15 cellular contexts compared by ENCODE assay signal in genomic region chr4:37684154-37684553, GRCh38. TPM values are rescaled to one million over a fixed set of nuclear protein-coding genes. Genes with fewer than 3 reads are reported as not detected.
DNase-seq lines count a peak whose midpoint lies in the region; ATAC-seq and TF ChIP-seq lines count a peak whose summit lies in the region.
"Had no signal": no experiment of that assay in that cellular context is flagged by ENCODE, and none has a peak within 500 bp of the region (broad histone marks: within the 10 kb centered on the region; RNA-seq: fewer than 3 reads in every experiment).

No MANE protein-coding gene starts in this region.

- H3K36me3 Mint-ChIP-seq in activated CD4-positive, alpha-beta T cell treated with anti-CD3 and anti-CD28 coated beads, Interleukin-2, amount 10 ng/mL, durations not matched to agents 7 days and 5 days (ENCODE audit: low read depth) = peaks cover 34% of the 10 kb centered on the region
- H3K36me3 Mint-ChIP-seq in effector memory CD8-positive, alpha-beta T cell (ENCODE audit: insufficient read depth) = peaks cover 40% of the 10 kb centered on the region

- ATAC-seq in effector memory CD8-positive, alpha-beta T cell (replicated peaks) = no peak
- ATAC-seq in GM21526 (IDR thresholded peaks at IDR 0.05; ENCODE audit: low FRiP score, unreplicated experiment) = no peak
- ATAC-seq in GM18873 (IDR thresholded peaks at IDR 0.05; ENCODE audit: low FRiP score, unreplicated experiment) = no peak
- no peak for ATAC-seq in GM21825 (IDR thresholded peaks at IDR 0.05; ENCODE audit: unreplicated experiment)

- H3K79me2 ChIP-seq in OCI-LY1 (ENCODE audit: insufficient read depth, low read length) = peaks cover 40% of the 10 kb centered on the region

- H3K9ac ChIP-seq in OCI-LY1 (ENCODE audit: low read length) = peak overlapping the region; percentile 79; the same call in 1 of the 2 replicates
- no peak overlapping the region for H3K9ac ChIP-seq in skeletal muscle satellite cell (ENCODE audit: low read depth, low read length)

- H3K4me3 ChIP-seq in OCI-LY1 (ENCODE audit: low read depth, low read length, poor library complexity, severe bottlenecking) = peak overlapping the region; percentile 79
- H3K4me3 ChIP-seq in skeletal muscle satellite cell (ENCODE audit: low read length) = no peak overlapping the region

- H3K4me3 Mint-ChIP-seq in activated CD4-positive, alpha-beta T cell treated with anti-CD3 and anti-CD28 coated beads, Interleukin-2, amount 10 ng/mL, durations not matched to agents 7 days and 5 days = peak overlapping the region; percentile 96
- H3K4me3 Mint-ChIP-seq in effector memory CD8-positive, alpha-beta T cell = peak overlapping the region; percentile 81 to 97

- no peaks in the 10 kb centered on the region for H3F3A ChIP-seq in OCI-LY1 (ENCODE audit: insufficient read depth, low read length)

- peak overlapping the region; percentile 98 for H3K27ac Mint-ChIP-seq in activated CD4-positive, alpha-beta T cell treated with anti-CD3 and anti-CD28 coated beads, Interleukin-2, amount 10 ng/mL, durations not matched to agents 7 days and 5 days
- peak overlapping the region; percentile 97 to 98 for H3K27ac Mint-ChIP-seq in effector memory CD8-positive, alpha-beta T cell

- H3K9me3 Mint-ChIP-seq in activated CD4-positive, alpha-beta T cell treated with anti-CD3 and anti-CD28 coated beads, Interleukin-2, amount 10 ng/mL, durations not matched to agents 7 days and 5 days = no peaks in the 10 kb centered on the region
- H3K9me3 Mint-ChIP-seq in effector memory CD8-positive, alpha-beta T cell = no peaks in the 10 kb centered on the region

- peak overlapping the region; percentile 81 for H3K27ac ChIP-seq in OCI-LY1 (ENCODE audit: low read depth, low read length, poor library complexity, severe bottlenecking)
- H3K27ac ChIP-seq: brain microvascular endothelial cell had no signal

- H3K4me1 ChIP-seq in OCI-LY1 (ENCODE audit: insufficient read depth, low read length, severe bottlenecking) = peaks cover 62% of the 10 kb centered on the region
- peaks cover 21% of the 10 kb centered on the region for H3K4me1 ChIP-seq in skeletal muscle satellite cell (ENCODE audit: control insufficient read depth, insufficient read depth, low read length)

- no peak for TF ChIP-seq CTCF in OCI-LY1 (IDR thresholded peaks at IDR 0.05; ENCODE audit: low read length)

- H3K27me3 Mint-ChIP-seq in activated CD4-positive, alpha-beta T cell treated with anti-CD3 and anti-CD28 coated beads, Interleukin-2, amount 10 ng/mL, durations not matched to agents 7 days and 5 days = peaks cover 3% of the 10 kb centered on the region
- H3K27me3 Mint-ChIP-seq in effector memory CD8-positive, alpha-beta T cell = no peaks in the 10 kb centered on the region

- peaks cover 48% of the 10 kb centered on the region for H3K4me1 Mint-ChIP-seq in activated CD4-positive, alpha-beta T cell treated with anti-CD3 and anti-CD28 coated beads, Interleukin-2, amount 10 ng/mL, durations not matched to agents 7 days and 5 days
- peaks cover 32 to 36% of the 10 kb centered on the region in 2 donors for H3K4me1 Mint-ChIP-seq in effector memory CD8-positive, alpha-beta T cell (ENCODE audit: low read depth in 2 of 2)

- CTCF ChIA-PET in activated CD4-positive, alpha-beta T cell treated with anti-CD3 and anti-CD28 coated beads, Interleukin-2, amount 10 ng/mL, durations not matched to agents 7 days and 5 days (lab: Charles Lee) = interaction anchor here (1.1 kb wide), 2 partner anchors 9 to 11 kb away, joined by 3 read pairs; no protein-coding TSS in a partner anchor

- no peak overlapping the region for H2AFZ ChIP-seq in OCI-LY1 (ENCODE audit: low read length)

- no peaks in the 10 kb centered on the region for H4K20me1 ChIP-seq in OCI-LY1 (ENCODE audit: insufficient read depth, low read length)

- no peaks in the 10 kb centered on the region for H3K36me3 ChIP-seq in OCI-LY1 (ENCODE audit: insufficient read depth, low read length)
- H3K36me3 ChIP-seq in skeletal muscle satellite cell (ENCODE audit: insufficient read depth, low read length) = no peaks in the 10 kb centered on the region
- H3K36me3 ChIP-seq: tibial nerve had no signal

- no peaks in the 10 kb centered on the region for H3K9me3 ChIP-seq in OCI-LY1 (ENCODE audit: low read length)
- no peaks in the 10 kb centered on the region for H3K9me3 ChIP-seq in skeletal muscle satellite cell (replicated peaks; ENCODE audit: low read length)
- H3K9me3 ChIP-seq: tibial nerve had no signal

- H3K4me2 ChIP-seq in OCI-LY1 (ENCODE audit: low read length) = peak overlapping the region; percentile 80
- peak overlapping the region; percentile 82 for H3K4me2 ChIP-seq in skeletal muscle satellite cell (ENCODE audit: low read length)

- no peaks in the 10 kb centered on the region for H3K27me3 ChIP-seq in OCI-LY1 (ENCODE audit: insufficient read depth, low read length)
- no peaks in the 10 kb centered on the region for H3K27me3 ChIP-seq in skeletal muscle satellite cell (ENCODE audit: control insufficient read depth, insufficient read depth, low read length)
- H3K27me3 ChIP-seq: brain microvascular endothelial cell, tibial nerve had no signal

- no peak for DNase-seq in activated CD4-positive, alpha-beta T cell treated with anti-CD3 and anti-CD28 coated beads, Interleukin-2, amount 10 ng/mL, durations not matched to agents 7 days and 5 days
- no peak for DNase-seq in activated CD4-positive, alpha-beta T cell treated with anti-CD3 and anti-CD28 coated beads, Interleukin-2, amount 50 U/mL, for 48 hours
- DNase-seq in effector memory CD8-positive, alpha-beta T cell = no peak
- DNase-seq: activated CD8-positive, alpha-beta memory T cell treated with anti-CD3 and anti-CD28 coated beads, Interleukin-2, amount 50 U/mL, for 48 hours; brain microvascular endothelial cell; DMS79 treated with DMSO at 0.1 percent for 48 hours; kidney glomerular epithelial cell; NCI-H1694; NCI-H526 treated with DMSO at 0.1 percent for 48 hours had no signal

- no peaks in the 10 kb centered on the region for H3K9me2 ChIP-seq in OCI-LY1 (ENCODE audit: low read depth, low read length)

- POLR2A ChIA-PET in activated CD4-positive, alpha-beta T cell treated with anti-CD3 and anti-CD28 coated beads, Interleukin-2, amount 10 ng/mL, durations not matched to agents 7 days and 5 days (lab: Charles Lee) = no interaction called here

RNA-seq across cellular contexts. Expression of gene RELL1, which starts 2.0 kb away (rescaled TPM):
- total RNA-seq in activated CD4-positive, alpha-beta T cell treated with anti-CD3 and anti-CD28 coated beads, Interleukin-2, amount 10 ng/mL, durations not matched to agents 7 days and 5 days = 10 to 100 TPM; 32.3 to 35.1 TPM
- 39.8 and 43.2 TPM in 2 replicates for total RNA-seq in skeletal muscle satellite cell (2012; rRNA removed)
